ENCODE assay signal across 23 cellular contexts in the genomic region with DNA sequence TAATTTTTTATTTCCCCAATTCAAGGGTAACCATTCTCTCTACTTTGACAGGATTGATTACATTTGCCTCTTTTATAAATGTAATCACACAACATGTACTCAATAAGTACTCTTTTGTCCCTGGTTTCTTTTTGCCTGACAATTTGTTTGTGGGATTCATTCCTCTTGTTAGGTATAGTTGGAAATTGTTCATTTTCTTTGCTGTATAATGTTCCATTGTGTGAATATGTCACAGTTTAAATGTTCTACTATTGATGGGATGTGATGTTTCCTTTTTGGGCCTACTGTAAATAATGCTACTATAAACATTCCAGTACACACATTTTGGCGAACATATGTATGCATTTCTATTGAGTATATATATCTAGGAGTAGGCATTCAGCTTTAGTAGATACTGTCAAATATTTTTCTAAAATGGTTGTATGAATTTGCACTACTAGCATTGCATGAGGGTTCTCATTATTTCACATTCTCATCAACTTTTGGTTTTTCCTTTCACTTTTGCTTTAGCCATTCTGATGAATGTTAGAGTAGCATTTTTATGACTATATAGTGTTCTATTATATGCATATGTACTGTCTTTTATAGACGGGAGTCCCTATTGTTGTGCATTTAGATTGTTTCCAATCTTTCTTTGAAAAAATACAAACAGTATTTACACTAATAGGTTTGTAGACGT.
"Had no signal": no experiment of that assay in that cellular context is flagged by ENCODE, and none has a peak within 500 bp of the region (broad histone marks: within the 10 kb centered on the region; RNA-seq: fewer than 3 reads in every experiment).

No MANE protein-coding gene starts in this region.

- H3K4me3 Mint-ChIP-seq: T-cell had no signal

- H3K9me3 ChIP-seq: SK-N-SH had no signal

- ATAC-seq: HepG2, Panc1, PC-3, T-cell had no signal

- H3K4me1 Mint-ChIP-seq: T-cell had no signal

- H3K27ac ChIP-seq: KMS-11, RWPE1 had no signal

- H3K36me3 Mint-ChIP-seq: T-cell had no signal

- H3K4me2 ChIP-seq: KMS-11, SK-N-SH had no signal

- H3K9ac ChIP-seq: KMS-11, SK-N-SH had no signal

- H3K27ac Mint-ChIP-seq: T-cell had no signal

- DNase-seq: IMR-90, Kasumi-1, NCI-H1092, NCI-H1105 treated with DMSO at 0.1 percent for 48 hours, NCI-H1417 treated with DMSO at 0.1 percent for 48 hours, NCI-H146, NCI-H1694 treated with DMSO at 0.1 percent for 48 hours, NCI-H1930, NCI-H2081, NCI-H2107, NCI-H2227 treated with DMSO at 0.1 percent for 48 hours, NCI-H524, NCI-H526 treated with DMSO at 0.1 percent for 48 hours, NCI-H748 treated with DMSO at 0.1 percent for 48 hours, PC-3, SHP77, SK-N-SH, SW 1271, T-cell had no signal

- H3K27me3 Mint-ChIP-seq: T-cell had no signal

- FAIRE-seq: HepG2 had no signal
